ENCODE assay signal across 1 cellular context in the genomic region with DNA sequence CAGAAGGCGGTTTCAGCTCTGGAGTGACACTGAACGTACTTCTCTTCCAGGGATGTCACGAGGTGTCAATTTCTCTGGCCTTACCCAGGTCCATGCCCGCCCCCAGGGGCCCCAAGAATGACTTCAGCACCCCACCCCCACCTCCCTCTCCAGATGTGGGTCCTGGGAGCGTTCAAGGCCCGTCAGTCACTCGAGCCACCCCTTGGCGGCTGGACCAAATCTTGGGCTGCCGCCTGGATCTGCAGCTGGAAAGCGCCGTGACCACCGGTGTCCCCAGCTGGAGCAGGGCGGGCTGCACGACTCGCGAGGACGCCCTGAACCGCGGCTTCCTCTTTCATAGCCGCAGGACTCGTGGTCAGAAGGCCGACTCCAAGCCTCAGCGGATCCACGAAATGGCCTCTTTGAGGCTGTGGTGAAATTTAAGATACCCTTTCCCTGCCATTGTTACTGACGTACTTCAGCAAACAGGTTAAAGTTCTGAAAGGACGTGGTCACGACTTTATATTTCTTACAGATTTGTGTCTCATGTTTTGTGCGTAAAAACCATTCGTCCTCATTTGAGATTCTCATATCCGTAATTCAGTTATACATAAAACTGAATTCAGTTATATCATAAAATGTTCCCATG.
TF ChIP-seq lines count a peak whose summit lies in the region.

No MANE protein-coding gene starts in this region.

TF ChIP-seq in HepG2, 621 proteins besides CTCF, POLR2A, EP300 and RAD21 (continued from another document and continues in another):
- 0 out of 2 replicates have a peak, but pooled peaks have one; percentile 38 for TF ChIP-seq ELF3 (CRISPR knock-in tag; IDR thresholded peaks at IDR 0.05)
- TF ChIP-seq, protein P1, sequence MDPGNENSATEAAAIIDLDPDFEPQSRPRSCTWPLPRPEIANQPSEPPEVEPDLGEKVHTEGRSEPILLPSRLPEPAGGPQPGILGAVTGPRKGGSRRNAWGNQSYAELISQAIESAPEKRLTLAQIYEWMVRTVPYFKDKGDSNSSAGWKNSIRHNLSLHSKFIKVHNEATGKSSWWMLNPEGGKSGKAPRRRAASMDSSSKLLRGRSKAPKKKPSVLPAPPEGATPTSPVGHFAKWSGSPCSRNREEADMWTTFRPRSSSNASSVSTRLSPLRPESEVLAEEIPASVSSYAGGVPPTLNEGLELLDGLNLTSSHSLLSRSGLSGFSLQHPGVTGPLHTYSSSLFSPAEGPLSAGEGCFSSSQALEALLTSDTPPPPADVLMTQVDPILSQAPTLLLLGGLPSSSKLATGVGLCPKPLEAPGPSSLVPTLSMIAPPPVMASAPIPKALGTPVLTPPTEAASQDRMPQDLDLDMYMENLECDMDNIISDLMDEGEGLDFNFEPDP (CRISPR knock-in tag; conservative IDR thresholded peaks at IDR 0.05): no peak
- TF ChIP-seq, protein P2, sequence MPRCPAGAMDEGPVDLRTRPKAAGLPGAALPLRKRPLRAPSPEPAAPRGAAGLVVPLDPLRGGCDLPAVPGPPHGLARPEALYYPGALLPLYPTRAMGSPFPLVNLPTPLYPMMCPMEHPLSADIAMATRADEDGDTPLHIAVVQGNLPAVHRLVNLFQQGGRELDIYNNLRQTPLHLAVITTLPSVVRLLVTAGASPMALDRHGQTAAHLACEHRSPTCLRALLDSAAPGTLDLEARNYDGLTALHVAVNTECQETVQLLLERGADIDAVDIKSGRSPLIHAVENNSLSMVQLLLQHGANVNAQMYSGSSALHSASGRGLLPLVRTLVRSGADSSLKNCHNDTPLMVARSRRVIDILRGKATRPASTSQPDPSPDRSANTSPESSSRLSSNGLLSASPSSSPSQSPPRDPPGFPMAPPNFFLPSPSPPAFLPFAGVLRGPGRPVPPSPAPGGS (CRISPR knock-in tag; IDR thresholded peaks at IDR 0.05): no peak
- TF ChIP-seq, protein P3, sequence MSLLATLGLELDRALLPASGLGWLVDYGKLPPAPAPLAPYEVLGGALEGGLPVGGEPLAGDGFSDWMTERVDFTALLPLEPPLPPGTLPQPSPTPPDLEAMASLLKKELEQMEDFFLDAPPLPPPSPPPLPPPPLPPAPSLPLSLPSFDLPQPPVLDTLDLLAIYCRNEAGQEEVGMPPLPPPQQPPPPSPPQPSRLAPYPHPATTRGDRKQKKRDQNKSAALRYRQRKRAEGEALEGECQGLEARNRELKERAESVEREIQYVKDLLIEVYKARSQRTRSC (CRISPR knock-in tag; IDR thresholded peaks at IDR 0.05; ENCODE audit: low read depth): no peak
- no peak for TF ChIP-seq YEATS2 (CRISPR knock-in tag; IDR thresholded peaks at IDR 0.05; ENCODE audit: borderline replicate concordance)
- TF ChIP-seq ZSCAN29 (CRISPR knock-in tag; conservative IDR thresholded peaks at IDR 0.05): no peak; the same call in 1 of the 2 replicates
- no peak for TF ChIP-seq CENPX (CRISPR knock-in tag; IDR thresholded peaks at IDR 0.05)
- no peak for TF ChIP-seq POLR2AphosphoS2 (IDR thresholded peaks at IDR 0.05; ENCODE audit: low read depth, low read length)
- no peak for TF ChIP-seq RORA (CRISPR knock-in tag; IDR thresholded peaks at IDR 0.05)
- TF ChIP-seq, protein P4, sequence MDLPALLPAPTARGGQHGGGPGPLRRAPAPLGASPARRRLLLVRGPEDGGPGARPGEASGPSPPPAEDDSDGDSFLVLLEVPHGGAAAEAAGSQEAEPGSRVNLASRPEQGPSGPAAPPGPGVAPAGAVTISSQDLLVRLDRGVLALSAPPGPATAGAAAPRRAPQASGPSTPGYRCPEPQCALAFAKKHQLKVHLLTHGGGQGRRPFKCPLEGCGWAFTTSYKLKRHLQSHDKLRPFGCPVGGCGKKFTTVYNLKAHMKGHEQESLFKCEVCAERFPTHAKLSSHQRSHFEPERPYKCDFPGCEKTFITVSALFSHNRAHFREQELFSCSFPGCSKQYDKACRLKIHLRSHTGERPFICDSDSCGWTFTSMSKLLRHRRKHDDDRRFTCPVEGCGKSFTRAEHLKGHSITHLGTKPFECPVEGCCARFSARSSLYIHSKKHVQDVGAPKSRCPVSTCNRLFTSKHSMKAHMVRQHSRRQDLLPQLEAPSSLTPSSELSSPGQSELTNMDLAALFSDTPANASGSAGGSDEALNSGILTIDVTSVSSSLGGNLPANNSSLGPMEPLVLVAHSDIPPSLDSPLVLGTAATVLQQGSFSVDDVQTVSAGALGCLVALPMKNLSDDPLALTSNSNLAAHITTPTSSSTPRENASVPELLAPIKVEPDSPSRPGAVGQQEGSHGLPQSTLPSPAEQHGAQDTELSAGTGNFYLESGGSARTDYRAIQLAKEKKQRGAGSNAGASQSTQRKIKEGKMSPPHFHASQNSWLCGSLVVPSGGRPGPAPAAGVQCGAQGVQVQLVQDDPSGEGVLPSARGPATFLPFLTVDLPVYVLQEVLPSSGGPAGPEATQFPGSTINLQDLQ (CRISPR knock-in tag; IDR thresholded peaks at IDR 0.05): no peak
- TF ChIP-seq, protein P5, sequence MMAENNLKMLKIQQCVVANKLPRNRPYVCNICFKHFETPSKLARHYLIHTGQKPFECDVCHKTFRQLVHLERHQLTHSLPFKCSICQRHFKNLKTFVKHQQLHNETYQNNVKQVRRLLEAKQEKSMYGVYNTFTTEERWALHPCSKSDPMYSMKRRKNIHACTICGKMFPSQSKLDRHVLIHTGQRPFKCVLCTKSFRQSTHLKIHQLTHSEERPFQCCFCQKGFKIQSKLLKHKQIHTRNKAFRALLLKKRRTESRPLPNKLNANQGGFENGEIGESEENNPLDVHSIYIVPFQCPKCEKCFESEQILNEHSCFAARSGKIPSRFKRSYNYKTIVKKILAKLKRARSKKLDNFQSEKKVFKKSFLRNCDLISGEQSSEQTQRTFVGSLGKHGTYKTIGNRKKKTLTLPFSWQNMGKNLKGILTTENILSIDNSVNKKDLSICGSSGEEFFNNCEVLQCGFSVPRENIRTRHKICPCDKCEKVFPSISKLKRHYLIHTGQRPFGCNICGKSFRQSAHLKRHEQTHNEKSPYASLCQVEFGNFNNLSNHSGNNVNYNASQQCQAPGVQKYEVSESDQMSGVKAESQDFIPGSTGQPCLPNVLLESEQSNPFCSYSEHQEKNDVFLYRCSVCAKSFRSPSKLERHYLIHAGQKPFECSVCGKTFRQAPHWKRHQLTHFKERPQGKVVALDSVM (CRISPR knock-in tag; IDR thresholded peaks at IDR 0.05): no peak; the same call in 1 of the 2 replicates
- TF ChIP-seq, protein P6, sequence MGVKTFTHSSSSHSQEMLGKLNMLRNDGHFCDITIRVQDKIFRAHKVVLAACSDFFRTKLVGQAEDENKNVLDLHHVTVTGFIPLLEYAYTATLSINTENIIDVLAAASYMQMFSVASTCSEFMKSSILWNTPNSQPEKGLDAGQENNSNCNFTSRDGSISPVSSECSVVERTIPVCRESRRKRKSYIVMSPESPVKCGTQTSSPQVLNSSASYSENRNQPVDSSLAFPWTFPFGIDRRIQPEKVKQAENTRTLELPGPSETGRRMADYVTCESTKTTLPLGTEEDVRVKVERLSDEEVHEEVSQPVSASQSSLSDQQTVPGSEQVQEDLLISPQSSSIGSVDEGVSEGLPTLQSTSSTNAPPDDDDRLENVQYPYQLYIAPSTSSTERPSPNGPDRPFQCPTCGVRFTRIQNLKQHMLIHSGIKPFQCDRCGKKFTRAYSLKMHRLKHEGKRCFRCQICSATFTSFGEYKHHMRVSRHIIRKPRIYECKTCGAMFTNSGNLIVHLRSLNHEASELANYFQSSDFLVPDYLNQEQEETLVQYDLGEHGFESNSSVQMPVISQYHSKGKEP (CRISPR knock-in tag; IDR thresholded peaks at IDR 0.05): no peak
- no peak for TF ChIP-seq SMYD3 (CRISPR knock-in tag; IDR thresholded peaks at IDR 0.05)
- no peak for TF ChIP-seq KLF13 (CRISPR knock-in tag; IDR thresholded peaks at IDR 0.05)
- TF ChIP-seq, protein P7, sequence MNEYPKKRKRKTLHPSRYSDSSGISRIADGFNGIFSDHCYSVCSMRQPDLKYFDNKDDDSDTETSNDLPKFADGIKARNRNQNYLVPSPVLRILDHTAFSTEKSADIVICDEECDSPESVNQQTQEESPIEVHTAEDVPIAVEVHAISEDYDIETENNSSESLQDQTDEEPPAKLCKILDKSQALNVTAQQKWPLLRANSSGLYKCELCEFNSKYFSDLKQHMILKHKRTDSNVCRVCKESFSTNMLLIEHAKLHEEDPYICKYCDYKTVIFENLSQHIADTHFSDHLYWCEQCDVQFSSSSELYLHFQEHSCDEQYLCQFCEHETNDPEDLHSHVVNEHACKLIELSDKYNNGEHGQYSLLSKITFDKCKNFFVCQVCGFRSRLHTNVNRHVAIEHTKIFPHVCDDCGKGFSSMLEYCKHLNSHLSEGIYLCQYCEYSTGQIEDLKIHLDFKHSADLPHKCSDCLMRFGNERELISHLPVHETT (CRISPR knock-in tag; conservative IDR thresholded peaks at IDR 0.05): no peak
- TF ChIP-seq, protein P8, sequence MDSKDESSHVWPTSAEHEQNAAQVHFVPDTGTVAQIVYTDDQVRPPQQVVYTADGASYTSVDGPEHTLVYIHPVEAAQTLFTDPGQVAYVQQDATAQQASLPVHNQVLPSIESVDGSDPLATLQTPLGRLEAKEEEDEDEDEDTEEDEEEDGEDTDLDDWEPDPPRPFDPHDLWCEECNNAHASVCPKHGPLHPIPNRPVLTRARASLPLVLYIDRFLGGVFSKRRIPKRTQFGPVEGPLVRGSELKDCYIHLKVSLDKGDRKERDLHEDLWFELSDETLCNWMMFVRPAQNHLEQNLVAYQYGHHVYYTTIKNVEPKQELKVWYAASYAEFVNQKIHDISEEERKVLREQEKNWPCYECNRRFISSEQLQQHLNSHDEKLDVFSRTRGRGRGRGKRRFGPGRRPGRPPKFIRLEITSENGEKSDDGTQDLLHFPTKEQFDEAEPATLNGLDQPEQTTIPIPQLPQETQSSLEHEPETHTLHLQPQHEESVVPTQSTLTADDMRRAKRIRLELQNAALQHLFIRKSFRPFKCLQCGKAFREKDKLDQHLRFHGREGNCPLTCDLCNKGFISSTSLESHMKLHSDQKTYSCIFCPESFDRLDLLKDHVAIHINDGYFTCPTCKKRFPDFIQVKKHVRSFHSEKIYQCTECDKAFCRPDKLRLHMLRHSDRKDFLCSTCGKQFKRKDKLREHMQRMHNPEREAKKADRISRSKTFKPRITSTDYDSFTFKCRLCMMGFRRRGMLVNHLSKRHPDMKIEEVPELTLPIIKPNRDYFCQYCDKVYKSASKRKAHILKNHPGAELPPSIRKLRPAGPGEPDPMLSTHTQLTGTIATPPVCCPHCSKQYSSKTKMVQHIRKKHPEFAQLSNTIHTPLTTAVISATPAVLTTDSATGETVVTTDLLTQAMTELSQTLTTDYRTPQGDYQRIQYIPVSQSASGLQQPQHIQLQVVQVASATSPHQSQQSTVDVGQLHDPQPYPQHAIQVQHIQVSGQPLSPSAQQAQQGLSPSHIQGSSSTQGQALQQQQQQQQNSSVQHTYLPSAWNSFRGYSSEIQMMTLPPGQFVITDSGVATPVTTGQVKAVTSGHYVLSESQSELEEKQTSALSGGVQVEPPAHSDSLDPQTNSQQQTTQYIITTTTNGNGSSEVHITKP (CRISPR knock-in tag; IDR thresholded peaks at IDR 0.05; ENCODE audit: low read depth): 0 out of 2 replicates have a peak, but pooled peaks have one; percentile 19
- no peak; the same call in none of the 2 replicates for TF ChIP-seq FOXA3 (CRISPR knock-in tag; IDR thresholded peaks at IDR 0.05)
- no peak for TF ChIP-seq RARG (CRISPR knock-in tag; IDR thresholded peaks at IDR 0.05; ENCODE audit: low read depth)
- TF ChIP-seq BCL6 (CRISPR knock-in tag; IDR thresholded peaks at IDR 0.05): peak; percentile 48
- TF ChIP-seq NR2F1 (CRISPR knock-in tag; IDR thresholded peaks at IDR 0.05): 0 out of 4 replicates have a peak, but pooled peaks of 1 of the 2 experiments have one; percentile 4
- TF ChIP-seq HOXD1 (CRISPR knock-in tag; IDR thresholded peaks at IDR 0.05): no peak
- no peak for TF ChIP-seq BORCS8-MEF2B (CRISPR knock-in tag; IDR thresholded peaks at IDR 0.05)
- TF ChIP-seq, protein P9, sequence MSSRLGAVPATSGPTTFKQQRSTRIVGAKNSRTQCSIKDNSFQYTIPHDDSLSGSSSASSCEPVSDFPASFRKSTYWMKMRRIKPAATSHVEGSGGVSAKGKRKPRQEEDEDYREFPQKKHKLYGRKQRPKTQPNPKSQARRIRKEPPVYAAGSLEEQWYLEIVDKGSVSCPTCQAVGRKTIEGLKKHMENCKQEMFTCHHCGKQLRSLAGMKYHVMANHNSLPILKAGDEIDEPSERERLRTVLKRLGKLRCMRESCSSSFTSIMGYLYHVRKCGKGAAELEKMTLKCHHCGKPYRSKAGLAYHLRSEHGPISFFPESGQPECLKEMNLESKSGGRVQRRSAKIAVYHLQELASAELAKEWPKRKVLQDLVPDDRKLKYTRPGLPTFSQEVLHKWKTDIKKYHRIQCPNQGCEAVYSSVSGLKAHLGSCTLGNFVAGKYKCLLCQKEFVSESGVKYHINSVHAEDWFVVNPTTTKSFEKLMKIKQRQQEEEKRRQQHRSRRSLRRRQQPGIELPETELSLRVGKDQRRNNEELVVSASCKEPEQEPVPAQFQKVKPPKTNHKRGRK (CRISPR knock-in tag; IDR thresholded peaks at IDR 0.05): no peak
- no peak for TF ChIP-seq ZNF296 (CRISPR knock-in tag; conservative IDR thresholded peaks at IDR 0.05)
- TF ChIP-seq NFRKB (IDR thresholded peaks at IDR 0.05): no peak
- TF ChIP-seq ZNF703 (CRISPR knock-in tag; IDR thresholded peaks at IDR 0.05; ENCODE audit: borderline replicate concordance): no peak
- TF ChIP-seq PHF8 (CRISPR knock-in tag; IDR thresholded peaks at IDR 0.05): no peak
- TF ChIP-seq POLR2G (IDR thresholded peaks at IDR 0.05; ENCODE audit: low read depth, low read length): no peak
- TF ChIP-seq SYNCRIP (IDR thresholded peaks at IDR 0.05; ENCODE audit: insufficient read depth, low read depth, low read length): no peak
- no peak for TF ChIP-seq MED8 (CRISPR knock-in tag; IDR thresholded peaks at IDR 0.05; ENCODE audit: insufficient replicate concordance)
- TF ChIP-seq, protein P10, sequence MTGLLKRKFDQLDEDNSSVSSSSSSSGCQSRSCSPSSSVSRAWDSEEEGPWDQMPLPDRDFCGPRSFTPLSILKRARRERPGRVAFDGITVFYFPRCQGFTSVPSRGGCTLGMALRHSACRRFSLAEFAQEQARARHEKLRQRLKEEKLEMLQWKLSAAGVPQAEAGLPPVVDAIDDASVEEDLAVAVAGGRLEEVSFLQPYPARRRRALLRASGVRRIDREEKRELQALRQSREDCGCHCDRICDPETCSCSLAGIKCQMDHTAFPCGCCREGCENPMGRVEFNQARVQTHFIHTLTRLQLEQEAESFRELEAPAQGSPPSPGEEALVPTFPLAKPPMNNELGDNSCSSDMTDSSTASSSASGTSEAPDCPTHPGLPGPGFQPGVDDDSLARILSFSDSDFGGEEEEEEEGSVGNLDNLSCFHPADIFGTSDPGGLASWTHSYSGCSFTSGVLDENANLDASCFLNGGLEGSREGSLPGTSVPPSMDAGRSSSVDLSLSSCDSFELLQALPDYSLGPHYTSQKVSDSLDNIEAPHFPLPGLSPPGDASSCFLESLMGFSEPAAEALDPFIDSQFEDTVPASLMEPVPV (CRISPR knock-in tag; IDR thresholded peaks at IDR 0.05): peak; percentile 87; the same call in 1 of the 2 replicates
- peak; percentile 96 for TF ChIP-seq CHCHD3 (CRISPR knock-in tag; IDR thresholded peaks at IDR 0.05)
